8 cellular contexts compared by ENCODE assay signal in genomic region chr15:78771436-78772000, GRCh38. TPM values are rescaled to one million over a fixed set of nuclear protein-coding genes. Genes with fewer than 3 reads are reported as not detected.
DNase-seq lines count a peak whose midpoint lies in the region; ATAC-seq, FAIRE-seq and TF ChIP-seq lines count a peak whose summit lies in the region.
"Not testable (repeated sequence)": the region's sequence is repeated elsewhere in the genome, so short reads cannot be mapped to it uniquely, and the experiment has no call there.
"Had no signal": no experiment of that assay in that cellular context is flagged by ENCODE, and none has a peak within 500 bp of the region (broad histone marks: within the 10 kb centered on the region; RNA-seq: fewer than 3 reads in every experiment).

No MANE protein-coding gene starts in this region.

- intact Hi-C loops in K562 (cut with micrococcal nuclease); kidney (cut with DNase I): not testable (repeated sequence)
- intact Hi-C loops in heart left ventricle (cut with DNase I): loop anchor here in 2 of 10 donors (5.0 to 10.0 kb wide), 2 partner anchors 789 to 797 kb away; no protein-coding TSS in a partner anchor

- TF ChIP-seq POLR2A in K562 (conservative IDR thresholded peaks at IDR 0.05); heart left ventricle (IDR thresholded peaks at IDR 0.05): not testable (repeated sequence)

- POLR2A ChIA-PET in K562 (lab: Yijun Ruan, JAX): interaction anchor here (0.6 kb wide), 1 partner anchor 31 kb away, joined by 3 read pairs; no protein-coding TSS in a partner anchor

- not testable (repeated sequence) for H3K36me3 Mint-ChIP-seq in central memory CD8-positive, alpha-beta T cell (ENCODE audit: insufficient read depth); neural progenitor cell

- not testable (repeated sequence) for DNase-seq in HTR-8/SVneo (ENCODE audit: insufficient read length, low spot score); K562 (ENCODE audit: extremely low read depth in 1 of 4, low spot score in 3 of 4); central memory CD8-positive, alpha-beta T cell (ENCODE audit: low spot score in 2 of 2); neural progenitor cell (ENCODE audit: low spot score)
- DNase-seq in heart left ventricle (peak in 3 of 5 donors; percentile 16 to 51 (median 17)), kidney (peak; percentile 55)

- H3K4me3 ChIP-seq in K562; heart left ventricle; kidney (ENCODE audit: low read length in 2 of 2); neural progenitor cell: not testable (repeated sequence)

- H3K79me2 ChIP-seq in K562 (ENCODE audit: control insufficient read depth, insufficient read depth, low read length); neural progenitor cell (ENCODE audit: low read depth): not testable (repeated sequence)

- not testable (repeated sequence) for ATAC-seq in K562; central memory CD8-positive, alpha-beta T cell (replicated peaks; ENCODE audit: extremely low read depth, poor library complexity, severe bottlenecking); heart left ventricle

- H3K9me3 ChIP-seq in K562 (replicated peaks; ENCODE audit: control insufficient read depth, insufficient read depth, low read depth, low read length); heart left ventricle; kidney (ENCODE audit: control insufficient read depth in 1 of 2, low read length in 2 of 2); neural progenitor cell (ENCODE audit: low read depth): not testable (repeated sequence)

- not testable (repeated sequence) for TF ChIP-seq RAD21 in K562 (CRISPR knock-in tag; conservative IDR thresholded peaks at IDR 0.05 in 1 of 2, IDR thresholded peaks at IDR 0.05 in 1 of 2)

- CTCF ChIA-PET in K562 (lab: Yijun Ruan, JAX; ENCODE audit: low intra/inter-chr PET ratio): not testable (repeated sequence)

- in situ Hi-C loops in K562 (cut with MboI): not testable (repeated sequence)

- not testable (repeated sequence) for H3K4me3 Mint-ChIP-seq in central memory CD8-positive, alpha-beta T cell; neural progenitor cell

- H3K27ac Mint-ChIP-seq in central memory CD8-positive, alpha-beta T cell (ENCODE audit: low read depth): peak overlapping the region; percentile 23
- peak overlapping the region; percentile 74 for H3K27ac Mint-ChIP-seq in neural progenitor cell

- H3K9me1 ChIP-seq in K562 (ENCODE audit: control insufficient read depth, insufficient read depth, low read length): not testable (repeated sequence)

- H3K27me3 Mint-ChIP-seq in central memory CD8-positive, alpha-beta T cell; neural progenitor cell (ENCODE audit: insufficient read depth, low read depth): not testable (repeated sequence)

- not testable (repeated sequence) for H3K27ac ChIP-seq in K562 (ENCODE audit: extremely low read depth, low read depth, low read length); heart left ventricle; kidney (ENCODE audit: low read depth in 2 of 2, low read length in 2 of 2); neural progenitor cell

- H3F3A ChIP-seq in neural progenitor cell (ENCODE audit: low read depth): not testable (repeated sequence)

- not testable (repeated sequence) for H3K36me3 ChIP-seq in K562 (ENCODE audit: control insufficient read depth, insufficient read depth, low read length); heart left ventricle; kidney (ENCODE audit: control insufficient read depth in 1 of 2, insufficient read depth in 2 of 2, low read length in 2 of 2); neural progenitor cell

- H3K4me1 Mint-ChIP-seq in central memory CD8-positive, alpha-beta T cell; neural progenitor cell: not testable (repeated sequence)

- H3K9me3 Mint-ChIP-seq in central memory CD8-positive, alpha-beta T cell; neural progenitor cell: not testable (repeated sequence)

- TF ChIP-seq CTCF in K562 (IDR thresholded peaks at IDR 0.05 in 2 of 3, conservative IDR thresholded peaks at IDR 0.05 in 1 of 3; ENCODE audit: insufficient read depth in 2 of 3, low read depth in 1 of 3, low read length in 3 of 3); heart left ventricle (IDR thresholded peaks at IDR 0.05); kidney (IDR thresholded peaks at IDR 0.05; ENCODE audit: borderline replicate concordance, extremely low read depth, insufficient read depth); neural progenitor cell (IDR thresholded peaks at IDR 0.05): not testable (repeated sequence)

- peak; percentile 38 for FAIRE-seq in HTR-8/SVneo (lab: Jason Lieb, UNC)
- not testable (repeated sequence) for FAIRE-seq in K562 (lab: Jason Lieb, UNC); kidney (lab: Jason Lieb, UNC)

- 25% methylated on average over 21 of the region's 23 CpGs for WGBS in K562 (ENCODE audit: insufficient coverage, low coverage, missing lambda C conversion rate)
- WGBS in heart left ventricle, 4 donors: 93 to 96% (median 95%) methylated on average over 14 to 23 of the region's 23 CpGs

- not testable (repeated sequence) for H3K9ac ChIP-seq in K562 (ENCODE audit: insufficient read depth in 1 of 2, low read depth in 2 of 2, low read length in 2 of 2); kidney (ENCODE audit: low read length in 2 of 2); neural progenitor cell

- not testable (repeated sequence) for BruUV-seq in K562 (replicated peaks; lab: Mats Ljungman, UMichigan)

- H3K4me2 ChIP-seq in K562 (ENCODE audit: insufficient read depth, low read length); neural progenitor cell: not testable (repeated sequence)

- not testable (repeated sequence) for H4K20me1 ChIP-seq in K562 (replicated peaks; ENCODE audit: control insufficient read depth, insufficient read depth, low read length); neural progenitor cell (ENCODE audit: low read depth)

- peaks cover 0 to 21% of the 10 kb centered on the region in 2 experiments; a peak in 2 of 5 replicates for H3K4me1 ChIP-seq in K562 (replicated peaks in 1 of 2; ENCODE audit: control insufficient read depth in 2 of 2, insufficient read depth in 2 of 2, low read length in 2 of 2)
- H3K4me1 ChIP-seq in heart left ventricle; kidney (ENCODE audit: control insufficient read depth in 1 of 2, insufficient read depth in 1 of 2, low read depth in 1 of 2, low read length in 2 of 2); neural progenitor cell: not testable (repeated sequence)

- not testable (repeated sequence) for H2AFZ ChIP-seq in K562 (ENCODE audit: low read depth, low read length); neural progenitor cell (replicated peaks)

- peaks cover 2 to 17% of the 10 kb centered on the region in 2 experiments; a peak in 2 of 5 replicates for H3K27me3 ChIP-seq in K562 (ENCODE audit: control insufficient read depth in 2 of 2, insufficient read depth in 2 of 2, low read length in 2 of 2)
- not testable (repeated sequence) for H3K27me3 ChIP-seq in heart left ventricle, neural progenitor cell

- TF ChIP-seq EP300 in K562 (IDR thresholded peaks at IDR 0.05; ENCODE audit: low read length): not testable (repeated sequence)

TF ChIP-seq in K562, 482 proteins besides CTCF, POLR2A, EP300 and RAD21:
- peak; percentile 23; the same call in 1 of the 2 replicates for TF ChIP-seq NFIC (IDR thresholded peaks at IDR 0.05)

RNA-seq across cellular contexts. Expression of gene ADAMTS7, which starts 39.7 kb away (rescaled TPM):
- 0.76 TPM in 1 of 2 replicates, not detected in the other for total RNA-seq in K562 (2011; cell fraction: chromatin; rRNA removed; ENCODE audit: low replicate concordance)
- total RNA-seq in K562 (2011; cell fraction: nucleolus; rRNA removed): 0.13 and 0.50 TPM in 2 replicates
- total RNA-seq in K562 (2011; cell fraction: nucleoplasm; rRNA removed): 0.31 TPM in 1 of 2 replicates, not detected in the other
- total RNA-seq in K562 (2014; rRNA removed) (not detected in 2 replicates), K562 (2014; rRNA removed; fragmentation: Illumina TruSeq; extraction: Trizol) (not detected in 2 replicates), K562 (2015; rRNA removed; fragmentation: Illumina TruSeq; extraction: Trizol) (not detected in 2 replicates), K562 (2021) (0.07 and 0.13 TPM in 2 replicates), heart left ventricle (10 to 100 TPM in 6 of 9 donors, 1 to 10 TPM in 3; 8.0 to 29.9 (median 13.9) TPM), kidney (3.1 TPM), neural progenitor cell (ENCODE audit: low replicate concordance) (19.2 and 56.6 TPM in 2 replicates)
- polyA plus RNA-seq in K562 (2011; rRNA removed) (0.12 TPM in 1 of 2 replicates, not detected in the other), K562 (2014; fragmentation: Illumina TruSeq; extraction: Trizol) (not detected in 2 replicates), K562 (2014; fragmentation: Nextera tagmentation; extraction: Ambion mirVana) (not detected), K562 (2014; rRNA removed) (0.05 TPM in 1 of 2 replicates, not detected in the other), heart left ventricle (10 to 100 TPM in 1 of 2 donors, 1 to 10 TPM in 1; 5.0 to 18.6 TPM), kidney (ENCODE audit: insufficient read depth, low read depth, low replicate concordance) (0.82 TPM)
- polyA plus RNA-seq in K562 (2011; cell fraction: cytosol; rRNA removed): 0.06 and 0.09 TPM in 2 replicates
- 0.11 and 0.13 TPM in 2 replicates for polyA plus RNA-seq in K562 (2011; cell fraction: nucleus; rRNA removed)
- polyA plus RNA-seq in K562 (2012): 0.03 and 0.21 TPM in 2 replicates
- 0.12 and 0.18 TPM in 2 replicates for polyA minus RNA-seq in K562 (2011; rRNA and poly(A)+ RNA removed)
- not detected in 2 replicates for polyA minus RNA-seq in K562 (2011; cell fraction: cytosol; rRNA and poly(A)+ RNA removed)
- polyA minus RNA-seq in K562 (2011; cell fraction: nucleus; rRNA and poly(A)+ RNA removed): 0.13 and 0.22 TPM in 2 replicates
- total RNA-seq: CD4-positive, CD25-positive, alpha-beta regulatory T cell had no signal
- polyA plus RNA-seq: CD4-positive, CD25-positive, alpha-beta regulatory T cell; CD8-positive, alpha-beta memory T cell had no signal
